ENCODE assay signal across 25 cellular contexts in genomic region chr19:43905897-43906296, GRCh38.
"Had no signal": no experiment of that assay in that cellular context is flagged by ENCODE, and none has a peak within 500 bp of the region (broad histone marks: within the 10 kb centered on the region; RNA-seq: fewer than 3 reads in every experiment).

No MANE protein-coding gene starts in this region.

- H3K36me3 ChIP-seq: colonic mucosa, esophagus muscularis mucosa, esophagus squamous epithelium, gastrocnemius medialis, gastroesophageal sphincter had no signal

- DNase-seq: colonic mucosa; cortex of kidney; dermis blood vessel endothelial cell; dorsolateral prefrontal cortex; effector CD4-positive, alpha-beta T cell; effector CD8-positive, alpha-beta T cell; effector memory CD4-positive, alpha-beta T cell; effector memory CD8-positive, alpha-beta T cell; endodermal cell; erythroblast; esophagus squamous epithelium; foreskin fibroblast; foreskin keratinocyte; foreskin melanocyte; gastrocnemius medialis; glutamatergic neuron; head of caudate nucleus; heart left ventricle; heart right ventricle had no signal

- H3K4me3 Mint-ChIP-seq: dendritic cell treated with granulocyte-macrophage colony-stimulating factor and Interleukin-4, amounts not matched to agents 40 ng/mL and 50 ng/mL, for 4 days; effector memory CD8-positive, alpha-beta T cell; endodermal cell had no signal

- H3K9me3 ChIP-seq: colonic mucosa had no signal

- H3K4me1 ChIP-seq: colonic mucosa, foreskin keratinocyte had no signal

- H3K27ac Mint-ChIP-seq: dendritic cell treated with granulocyte-macrophage colony-stimulating factor and Interleukin-4, amounts not matched to agents 40 ng/mL and 50 ng/mL, for 4 days; effector memory CD8-positive, alpha-beta T cell; endodermal cell had no signal

- H3K4me3 ChIP-seq: colonic mucosa, coronary artery, dorsolateral prefrontal cortex, esophagus muscularis mucosa, esophagus squamous epithelium, gastrocnemius medialis, gastroesophageal sphincter, heart left ventricle, heart right ventricle had no signal

- ATAC-seq: effector memory CD8-positive, alpha-beta T cell; esophagus mucosa; foreskin keratinocyte; gastrocnemius medialis; gastroesophageal sphincter; heart left ventricle; heart right ventricle had no signal

- H3K27me3 Mint-ChIP-seq: effector memory CD8-positive, alpha-beta T cell had no signal

- H3K27me3 ChIP-seq: colonic mucosa, dorsolateral prefrontal cortex, esophagus muscularis mucosa, esophagus squamous epithelium, foreskin keratinocyte, gastrocnemius medialis, gastroesophageal sphincter, heart left ventricle, heart right ventricle had no signal

- H3K27ac ChIP-seq: colonic mucosa, coronary artery, dorsolateral prefrontal cortex, epithelial cell of prostate, esophagus muscularis mucosa, esophagus squamous epithelium, foreskin keratinocyte, gastrocnemius medialis, gastroesophageal sphincter, heart left ventricle, heart right ventricle had no signal
